8 cellular contexts compared by ENCODE assay signal in genomic region chr4:6873792-6874461, GRCh38. TPM values are rescaled to one million over a fixed set of nuclear protein-coding genes. Genes with fewer than 3 reads are reported as not detected.
DNase-seq lines count a peak whose midpoint lies in the region; ATAC-seq and TF ChIP-seq lines count a peak whose summit lies in the region.

No MANE protein-coding gene starts in this region.

- intact Hi-C loops in activated B cell treated with CpG ODN at 0.5 μM for 24 hours (cut with micrococcal nuclease) (loop anchor here (1.0 to 10.0 kb wide), 6 partner anchors 91 to 623 kb away; partner anchors contain the start of gene MAN2B2), mammary epithelial cell (cut with micrococcal nuclease) (loop anchor here (1.0 to 5.0 kb wide), 5 partner anchors 91 to 327 kb away; a partner anchor contains a TSS), left colon (cut with DNase I, micrococcal nuclease) (loop anchor here (2.0 to 10.0 kb wide), 3 partner anchors 92 to 153 kb away; partner anchors contain the start of gene KIAA0232 (in 1 of the 2))

- H3K27me3 ChIP-seq in mammary epithelial cell (ENCODE audit: insufficient read depth, low read length): no peaks in the 10 kb centered on the region

- peaks cover under 1% of the 10 kb centered on the region for H3K36me3 ChIP-seq in mammary epithelial cell (ENCODE audit: insufficient read depth, low read length)

- peaks cover 51% of the 10 kb centered on the region for H3K36me3 Mint-ChIP-seq in activated B cell treated with CpG ODN at 0.5 μM for 24 hours (ENCODE audit: low read depth)

- H3K9me3 ChIP-seq in mammary epithelial cell (replicated peaks; ENCODE audit: insufficient read depth, low read length): no peaks in the 10 kb centered on the region

- no peaks in the 10 kb centered on the region for H4K20me1 ChIP-seq in mammary epithelial cell (ENCODE audit: insufficient read depth, low read length)

- H3K4me1 ChIP-seq in mammary epithelial cell (ENCODE audit: insufficient read depth, low read length): peaks cover 21% of the 10 kb centered on the region

- dilution Hi-C loops in mammary epithelial cell (cut with HindIII; ENCODE audit: low sequenced_read_pairs): loop anchor here (5.0 kb wide), 1 partner anchor 33 kb away; the partner anchor contains the start of gene TBC1D14

- no peak overlapping the region for H3K27ac Mint-ChIP-seq in activated B cell treated with CpG ODN at 0.5 μM for 24 hours

- POLR2A ChIA-PET in activated B cell treated with CpG ODN at 0.5 μM for 24 hours (lab: Charles Lee): interaction anchor here (0.5 to 1.6 kb wide), 5 partner anchors 35 to 234 kb away, joined by 3 to 6 read pairs (median 4); partner anchors contain the start of genes GRPEL1, MRFAP1 and TBC1D14

- no peak overlapping the region for H2AFZ ChIP-seq in mammary epithelial cell (ENCODE audit: low read depth, low read length)

- CTCF ChIA-PET in activated B cell treated with CpG ODN at 0.5 μM for 24 hours (lab: Charles Lee): interaction anchor here (0.6 to 3.8 kb wide), 24 partner anchors 8 to 542 kb away, joined by 3 to 117 read pairs (median 4); partner anchors contain the start of genes BLOC1S4 and KIAA0232
- CTCF ChIA-PET in mammary epithelial cell (lab: Charles Lee; ENCODE audit: low non-redundant PET): interaction anchor here (0.5 to 1.0 kb wide), 6 partner anchors 21 to 157 kb away, joined by 3 to 15 read pairs (median 4); no protein-coding TSS in a partner anchor

- H3K4me1 Mint-ChIP-seq in activated B cell treated with CpG ODN at 0.5 μM for 24 hours: peaks cover 12% of the 10 kb centered on the region

- 33% methylated on average over 3 of the region's 3 CpGs for WGBS in mammary epithelial cell (ENCODE audit: low coverage, missing lambda C conversion rate)

- no peaks in the 10 kb centered on the region for H3K79me2 ChIP-seq in mammary epithelial cell (ENCODE audit: insufficient read depth, low read length)

- no peaks in the 10 kb centered on the region for H3K27me3 Mint-ChIP-seq in activated B cell treated with CpG ODN at 0.5 μM for 24 hours

- no peak overlapping the region for H3K4me2 ChIP-seq in mammary epithelial cell (ENCODE audit: insufficient read depth, low read depth, low read length)

- in situ Hi-C loops in mammary epithelial cell (cut with MboI; ENCODE audit: low sequenced_read_pairs in 2 of 2): no loop called here

- H3K4me3 ChIP-seq in mammary epithelial cell (replicated peaks in 1 of 3; ENCODE audit: insufficient read depth in 1 of 3, low read depth in 2 of 3, low read length in 3 of 3): no peak overlapping the region

- H3K9me3 Mint-ChIP-seq in activated B cell treated with CpG ODN at 0.5 μM for 24 hours: no peaks in the 10 kb centered on the region

- TF ChIP-seq CTCF in activated B cell treated with CpG ODN at 0.5 μM for 24 hours (IDR thresholded peaks at IDR 0.05): no peak
- TF ChIP-seq CTCF in mammary epithelial cell (conservative IDR thresholded peaks at IDR 0.05 in 1 of 2, IDR thresholded peaks at IDR 0.05 in 1 of 2; ENCODE audit: extremely low read depth in 1 of 2, insufficient read depth in 1 of 2, low read depth in 1 of 2, low read length in 2 of 2): peak; percentile 87 to 98

- no peak overlapping the region for H3K27ac ChIP-seq in mammary epithelial cell (ENCODE audit: insufficient read depth, low read depth, low read length)

- ATAC-seq in GM19025 (IDR thresholded peaks at IDR 0.05; ENCODE audit: low read depth, unreplicated experiment): peak; percentile 67
- peak; percentile 74 for ATAC-seq in activated B cell treated with CpG ODN at 0.5 μM for 24 hours (ENCODE audit: low read depth)
- ATAC-seq in left colon: peak; percentile 87

- no TSS peak for BruUV-seq in mammary epithelial cell (replicated peaks; lab: Mats Ljungman, UMichigan)

- DNase-seq in Ammon's horn (ENCODE audit: low spot score) (peak; percentile 80), LoVo (ENCODE audit: low spot score) (peak; percentile 50), activated B cell treated with CpG ODN at 0.5 μM for 24 hours (peak; percentile 50), mammary epithelial cell (peak; percentile 43), left colon (peak; percentile 64 to 86), HuH-7.5 (ENCODE audit: low spot score) (no peak)
- peak; percentile 74 to 78 for DNase-seq in stimulated activated CD4-positive, alpha-beta T cell treated with anti-CD3 and anti-CD28 coated beads, Interleukin-4, amount 100 ng/mL, for 4 hours

- H3K4me3 Mint-ChIP-seq in activated B cell treated with CpG ODN at 0.5 μM for 24 hours: no peak overlapping the region

- H3K9ac ChIP-seq in mammary epithelial cell (ENCODE audit: insufficient read depth, low read length): no peak overlapping the region

RNA-seq across cellular contexts. Expression of gene TBC1D14, which starts 35.7 kb away (rescaled TPM):
- total RNA-seq in activated B cell treated with CpG ODN at 0.5 μM for 24 hours (35.1 and 35.2 TPM in 2 replicates), mammary epithelial cell (10 to 100 TPM; 62.9 to 89.5 TPM), left colon (10 to 100 TPM; 53.1 to 56.6 TPM)
- 44.2 TPM for polyA plus RNA-seq in mammary epithelial cell
- polyA minus RNA-seq in mammary epithelial cell: 51.9 TPM
